Comparison of ENCODE assay signal across 8 cellular contexts in genomic region chr6:89145461-89145961, GRCh38. TPM values are rescaled to one million over a fixed set of nuclear protein-coding genes. Genes with fewer than 3 reads are reported as not detected.
DNase-seq lines count a peak whose midpoint lies in the region; ATAC-seq and TF ChIP-seq lines count a peak whose summit lies in the region.

No MANE protein-coding gene starts in this region.

- peak; percentile 63 for ATAC-seq in HG02571 (IDR thresholded peaks at IDR 0.05; ENCODE audit: unreplicated experiment)

- TF ChIP-seq CTCF in GM10266 (IDR thresholded peaks at IDR 0.05; ENCODE audit: control insufficient read depth, insufficient read depth, low read depth, missing control alignments): no peak
- no peak for TF ChIP-seq CTCF in NB4 (IDR thresholded peaks at IDR 0.05; ENCODE audit: low read depth, low read length)

- H3K4me3 Mint-ChIP-seq in activated T-cell treated with anti-CD3 and anti-CD28 coated beads, Interleukin-2, amount 50 U/mL, for 24 hours: peak overlapping the region; percentile 81

- H3K27ac Mint-ChIP-seq in activated T-cell treated with anti-CD3 and anti-CD28 coated beads, Interleukin-2, amount 50 U/mL, for 24 hours: peak overlapping the region; percentile 96

- DNase-seq in GM10266 (ENCODE audit: extremely low spot score) (peak; percentile 86), NB4 (ENCODE audit: low read depth) (peak; percentile 82), globus pallidus (ENCODE audit: low spot score) (peak; percentile 40), pons (ENCODE audit: low spot score) (peak; percentile 37), occipital lobe (lab: John Stamatoyannopoulos, UW) (no peak)
- DNase-seq in activated T-cell treated with anti-CD3 and anti-CD28 coated beads, Interleukin-2, amount 50 U/mL, for 24 hours: no peak

- 0 out of 2 replicates have a peak, but pooled peaks cover 7% of the 10 kb centered on the region for H3K36me3 ChIP-seq in ACC112 (ENCODE audit: insufficient read depth, low read length)

- H3K27ac ChIP-seq in ACC112 (ENCODE audit: low read depth, low read length): peak overlapping the region; percentile 39; the same call in 1 of the 2 replicates

- peaks cover 31% of the 10 kb centered on the region for H3K36me3 Mint-ChIP-seq in activated T-cell treated with anti-CD3 and anti-CD28 coated beads, Interleukin-2, amount 50 U/mL, for 24 hours (ENCODE audit: low read depth)

- H3K9me3 Mint-ChIP-seq in activated T-cell treated with anti-CD3 and anti-CD28 coated beads, Interleukin-2, amount 50 U/mL, for 24 hours: no peaks in the 10 kb centered on the region

- peaks cover 7% of the 10 kb centered on the region for H3K79me2 ChIP-seq in ACC112 (ENCODE audit: control insufficient read depth, insufficient read depth, low read length, unreplicated experiment)

- peaks cover 43% of the 10 kb centered on the region for H3K4me1 Mint-ChIP-seq in activated T-cell treated with anti-CD3 and anti-CD28 coated beads, Interleukin-2, amount 50 U/mL, for 24 hours (ENCODE audit: low read depth)

- H3K4me3 ChIP-seq in ACC112 (ENCODE audit: low read depth, low read length): peak overlapping the region; percentile 85
- peak overlapping the region; percentile 81 for H3K4me3 ChIP-seq in NB4 (ENCODE audit: low read depth, low read length)

- no peak for TF ChIP-seq POLR2A in NB4 (IDR thresholded peaks at IDR 0.05; ENCODE audit: extremely low read depth, insufficient read length)

- peaks cover 5% of the 10 kb centered on the region for H3K4me1 ChIP-seq in ACC112 (ENCODE audit: control insufficient read depth, insufficient read depth, low read length, unreplicated experiment)

- H3K27me3 Mint-ChIP-seq in activated T-cell treated with anti-CD3 and anti-CD28 coated beads, Interleukin-2, amount 50 U/mL, for 24 hours: no peaks in the 10 kb centered on the region

- H3K27me3 ChIP-seq in ACC112 (ENCODE audit: insufficient read depth, low read length): no peaks in the 10 kb centered on the region

- peak overlapping the region; percentile 68 for H2AFZ ChIP-seq in ACC112 (ENCODE audit: low read length, unreplicated experiment)

RNA-seq across cellular contexts. Expression of gene PM20D2, which starts 0.3 kb away (rescaled TPM):
- total RNA-seq in occipital lobe: 20.9 TPM

RNA-seq across cellular contexts. Expression of gene SRSF12, which starts 27.6 kb away (rescaled TPM):
- total RNA-seq in occipital lobe: 34.9 TPM

Comparison
In these comparisons a context has a peak if more than half of its experiments do, and no peak if none do; other contexts are left out.
1. DNase-seq: peak in GM10266 (single experiment), NB4 (single experiment), globus pallidus (single experiment) and pons (single experiment); none in activated T-cell treated with anti-CD3 and anti-CD28 coated beads, Interleukin-2, amount 50 U/mL, for 24 hours (single experiment) and occipital lobe (single experiment).